In the genomic region with DNA sequence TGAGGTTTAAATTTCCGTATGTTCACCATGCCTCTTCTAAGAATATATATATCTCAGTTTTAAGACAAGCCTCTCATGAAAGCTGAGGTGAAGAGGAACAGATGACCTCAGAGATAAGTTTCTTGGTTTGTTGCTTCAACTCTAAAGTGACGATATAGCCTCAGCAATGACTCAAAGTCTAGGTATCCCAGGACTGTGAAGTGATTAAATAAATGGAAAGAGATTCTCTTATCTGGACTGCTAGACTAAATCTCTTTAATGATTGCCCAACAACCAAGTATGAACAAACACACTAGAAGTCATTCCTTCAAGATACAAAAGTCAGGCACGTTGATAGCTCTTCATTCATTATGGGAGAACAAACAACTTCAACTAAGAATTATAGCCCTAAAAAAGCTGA, we compare ENCODE assay signal across 15 cellular contexts. TPM values are rescaled to one million over a fixed set of nuclear protein-coding genes. Genes with fewer than 3 reads are reported as not detected.
DNase-seq lines count a peak whose midpoint lies in the region; ATAC-seq and TF ChIP-seq lines count a peak whose summit lies in the region.
"Had no signal": no experiment of that assay in that cellular context is flagged by ENCODE, and none has a peak within 500 bp of the region (broad histone marks: within the 10 kb centered on the region; RNA-seq: fewer than 3 reads in every experiment).

No MANE protein-coding gene starts in this region.

- H3K27me3 ChIP-seq in IMR-90 (ENCODE audit: control insufficient read depth, insufficient read depth, low read length) (no peaks in the 10 kb centered on the region), mesenchymal stem cell (ENCODE audit: control insufficient read depth in 1 of 2, insufficient read depth in 1 of 2, low read length in 2 of 2) (no peaks in the 10 kb centered on the region)
- H3K27me3 ChIP-seq: thyroid gland had no signal

- H4K91ac ChIP-seq in IMR-90 (ENCODE audit: insufficient read depth, low read depth, low read length): peak overlapping the region; percentile 9; the same call in 1 of the 2 replicates
- H4K91ac ChIP-seq in mesenchymal stem cell (ENCODE audit: low read length): no peak overlapping the region

- no peak overlapping the region for H2AFZ ChIP-seq in IMR-90 (replicated peaks; ENCODE audit: low read length, poor library complexity)
- no peak overlapping the region for H2AFZ ChIP-seq in mesenchymal stem cell (ENCODE audit: low read depth, low read length)

- no peaks in the 10 kb centered on the region; the same call in 1 of the 2 replicates for H4K20me1 ChIP-seq in IMR-90 (ENCODE audit: insufficient read depth, low read length)

- peak overlapping the region; percentile 76 for H2BK5ac ChIP-seq in IMR-90 (ENCODE audit: low read depth, low read length, poor library complexity, severe bottlenecking)
- H2BK5ac ChIP-seq in mesenchymal stem cell (ENCODE audit: low read depth, low read length, poor library complexity, severe bottlenecking): no peak overlapping the region

- H3K9me1 ChIP-seq in IMR-90 (ENCODE audit: insufficient read depth, low read length): 0 out of 2 replicates have a peak, but pooled peaks cover 3% of the 10 kb centered on the region

- H3K9me3 Mint-ChIP-seq in chondrocyte (ENCODE audit: low read depth): peaks cover 2% of the 10 kb centered on the region
- H3K9me3 Mint-ChIP-seq: activated CD4-positive, alpha-beta T cell treated with anti-CD3 and anti-CD28 coated beads, Interleukin-2, amount 10 ng/mL, durations not matched to agents 24 days and 14 days; activated naive CD8-positive, alpha-beta T cell treated with anti-CD3 and anti-CD28 coated beads, Interleukin-2, amount 10 ng/mL, durations not matched to agents 7 days and 5 days; activated T-cell treated with anti-CD3 and anti-CD28 coated beads, Interleukin-2, amount 50 U/mL, for 24 hours had no signal

- no peak overlapping the region for H2BK20ac ChIP-seq in IMR-90 (ENCODE audit: low read depth, low read length)

- H3K4me1 Mint-ChIP-seq in chondrocyte (ENCODE audit: low read depth): peaks cover 17% of the 10 kb centered on the region
- H3K4me1 Mint-ChIP-seq: activated CD4-positive, alpha-beta T cell treated with anti-CD3 and anti-CD28 coated beads, Interleukin-2, amount 10 ng/mL, durations not matched to agents 24 days and 14 days; activated naive CD8-positive, alpha-beta T cell treated with anti-CD3 and anti-CD28 coated beads, Interleukin-2, amount 10 ng/mL, durations not matched to agents 7 days and 5 days had no signal

- H2BK12ac ChIP-seq in mesenchymal stem cell (ENCODE audit: low read length in 2 of 2): no peak overlapping the region

- no peak overlapping the region for H3K4me3 Mint-ChIP-seq in chondrocyte (ENCODE audit: unreplicated experiment)
- H3K4me3 Mint-ChIP-seq: activated CD4-positive, alpha-beta T cell treated with anti-CD3 and anti-CD28 coated beads, Interleukin-2, amount 10 ng/mL, durations not matched to agents 24 days and 14 days; activated naive CD8-positive, alpha-beta T cell treated with anti-CD3 and anti-CD28 coated beads, Interleukin-2, amount 10 ng/mL, durations not matched to agents 7 days and 5 days; activated T-cell treated with anti-CD3 and anti-CD28 coated beads, Interleukin-2, amount 50 U/mL, for 24 hours had no signal

- DNase-seq in AG04449 (ENCODE audit: low read depth, low spot score): peak; percentile 81
- peak; percentile 94 for DNase-seq in IMR-90
- no peak for DNase-seq in chondrocyte (ENCODE audit: low spot score)
- DNase-seq in mesenchymal stem cell: peak; percentile 76
- no peak for DNase-seq in activated CD4-positive, CD25-positive, alpha-beta regulatory T cell treated with anti-CD3 and anti-CD28 coated beads, Interleukin-2, amount 50 U/mL, for 72 hours
- no peak for DNase-seq in RKO (ENCODE audit: low spot score)
- DNase-seq: activated CD4-positive, alpha-beta T cell treated with anti-CD3 and anti-CD28 coated beads, Interleukin-2, amount 10 ng/mL, durations not matched to agents 24 days and 14 days; activated naive CD8-positive, alpha-beta T cell treated with anti-CD3 and anti-CD28 coated beads, Interleukin-2, amount 10 ng/mL, durations not matched to agents 7 days and 5 days; activated T-cell treated with anti-CD3 and anti-CD28 coated beads, Interleukin-2, amount 50 U/mL, for 24 hours; cerebellar nuclear complex; NCI-H1092 treated with DMSO at 0.1 percent for 48 hours; stimulated activated CD4-positive, alpha-beta T cell treated with anti-CD3 and anti-CD28 coated beads, Interleukin-4, amount 100 ng/mL, for 4 hours; thyroid gland had no signal

- in situ Hi-C loops in IMR-90 (cut with MboI; ENCODE audit: low sequenced_read_pairs): no loop called here

- 0% methylated on average over 1 of the region's 3 CpGs; no CpG with 5 or more reads in 1 of the 2 experiments for WGBS in IMR-90 (ENCODE audit: extremely low coverage in 2 of 2, insufficient read length in 1 of 2), 2 experiments
- WGBS in mesenchymal stem cell: 0% methylated on average over 1 of the region's 3 CpGs

- H3K9ac ChIP-seq in IMR-90 (ENCODE audit: low read depth, low read length) (no peak overlapping the region), mesenchymal stem cell (ENCODE audit: low read length) (no peak overlapping the region)

- TF ChIP-seq POLR2A in IMR-90 (IDR thresholded peaks at IDR 0.05; ENCODE audit: low read depth, low read length): no peak

- H2AK5ac ChIP-seq in IMR-90 (ENCODE audit: low read depth, low read length): no peak overlapping the region
- no peak overlapping the region for H2AK5ac ChIP-seq in mesenchymal stem cell (ENCODE audit: low read length, severe bottlenecking)

- dilution Hi-C loops in IMR-90 (cut with HindIII; ENCODE audit: low sequenced_read_pairs, unreplicated experiment): no loop called here

- H4K8ac ChIP-seq in IMR-90 (ENCODE audit: low read depth in 2 of 2, low read length in 2 of 2): no peak overlapping the region
- H4K8ac ChIP-seq in mesenchymal stem cell (ENCODE audit: low read length): no peak overlapping the region

- H3K36me3 ChIP-seq in IMR-90 (ENCODE audit: control insufficient read depth, insufficient read depth, low read length) (no peaks in the 10 kb centered on the region; the same call in 1 of the 2 replicates), mesenchymal stem cell (ENCODE audit: control insufficient read depth in 1 of 2, insufficient read depth in 2 of 2, low read depth in 1 of 2, low read length in 2 of 2) (peaks cover 0 to 2% of the 10 kb centered on the region in 2 experiments)
- H3K36me3 ChIP-seq: thyroid gland had no signal

- peak; percentile 91 for ATAC-seq in IMR-90 (ENCODE audit: low read depth)
- no peak for ATAC-seq in GM21528 (IDR thresholded peaks at IDR 0.05; ENCODE audit: low FRiP score, unreplicated experiment)
- ATAC-seq in HG03196 (IDR thresholded peaks at IDR 0.05; ENCODE audit: unreplicated experiment): no peak

- H3K4me3 ChIP-seq in AG04449 (ENCODE audit: low read depth, low read length): no peak overlapping the region
- no peak overlapping the region for H3K4me3 ChIP-seq in IMR-90 (ENCODE audit: insufficient read depth, low read depth, low read length)
- no peak overlapping the region for H3K4me3 ChIP-seq in mesenchymal stem cell (ENCODE audit: insufficient read depth in 1 of 2, low read depth in 1 of 2, low read length in 2 of 2)
- H3K4me3 ChIP-seq: thyroid gland had no signal

- H2BK15ac ChIP-seq in IMR-90 (ENCODE audit: low read depth, low read length): no peak overlapping the region
- H2BK15ac ChIP-seq in mesenchymal stem cell (ENCODE audit: low read depth, poor library complexity, severe bottlenecking): no peak overlapping the region

- CTCF ChIA-PET in AG04449 (lab: Yijun Ruan, JAX): interaction anchor here (1.3 to 1.8 kb wide), 4 partner anchors 9 to 32 kb away, joined by 3 to 5 read pairs (median 4); a partner anchor contains a TSS
- CTCF ChIA-PET in IMR-90 (lab: Yijun Ruan, JAX): interaction anchor here (0.6 to 1.0 kb wide), 3 partner anchors 22 to 386 kb away, joined by 3 to 6 read pairs (median 4); no protein-coding TSS in a partner anchor

- POLR2A ChIA-PET in AG04449 (lab: Yijun Ruan, JAX) (no interaction called here), IMR-90 (lab: Charles Lee; ENCODE audit: unreplicated experiment) (no interaction called here)

- intact Hi-C loops in IMR-90 (cut with micrococcal nuclease): no loop called here

- H3K23ac ChIP-seq in IMR-90 (ENCODE audit: low read depth, low read length): no peak overlapping the region
- no peak overlapping the region for H3K23ac ChIP-seq in mesenchymal stem cell (ENCODE audit: low read length in 2 of 2)

- H3K4me1 ChIP-seq in IMR-90 (ENCODE audit: control insufficient read depth, insufficient read depth, low read length) (peaks cover 7% of the 10 kb centered on the region), mesenchymal stem cell (ENCODE audit: control insufficient read depth, insufficient read depth, low read depth, low read length) (no peaks in the 10 kb centered on the region)

- no peak overlapping the region for H3K18ac ChIP-seq in IMR-90 (ENCODE audit: low read depth, low read length)
- H3K18ac ChIP-seq in mesenchymal stem cell (ENCODE audit: low read depth in 1 of 2, low read length in 2 of 2): no peak overlapping the region

- H3K79me1 ChIP-seq in IMR-90 (ENCODE audit: low read depth in 1 of 2, low read length in 2 of 2) (no peaks in the 10 kb centered on the region; a peak in 1 of 4 replicates), mesenchymal stem cell (replicated peaks; ENCODE audit: low read length, poor library complexity, severe bottlenecking) (peaks cover 17% of the 10 kb centered on the region)

- H3K56ac ChIP-seq in IMR-90 (ENCODE audit: extremely low read depth, insufficient read depth, low read length): no peak overlapping the region

- H3K36me3 Mint-ChIP-seq in chondrocyte (ENCODE audit: low read depth): peaks cover 2% of the 10 kb centered on the region
- H3K36me3 Mint-ChIP-seq: activated naive CD8-positive, alpha-beta T cell treated with anti-CD3 and anti-CD28 coated beads, Interleukin-2, amount 10 ng/mL, durations not matched to agents 7 days and 5 days had no signal

- peak overlapping the region; percentile 29 for H3K27ac Mint-ChIP-seq in chondrocyte (ENCODE audit: unreplicated experiment)
- H3K27ac Mint-ChIP-seq: activated CD4-positive, alpha-beta T cell treated with anti-CD3 and anti-CD28 coated beads, Interleukin-2, amount 10 ng/mL, durations not matched to agents 24 days and 14 days; activated naive CD8-positive, alpha-beta T cell treated with anti-CD3 and anti-CD28 coated beads, Interleukin-2, amount 10 ng/mL, durations not matched to agents 7 days and 5 days; activated T-cell treated with anti-CD3 and anti-CD28 coated beads, Interleukin-2, amount 50 U/mL, for 24 hours had no signal

- no peak overlapping the region for H3K14ac ChIP-seq in IMR-90 (replicated peaks; ENCODE audit: low read depth, low read length)
- H3K14ac ChIP-seq in mesenchymal stem cell (ENCODE audit: low read length in 2 of 2): no peak overlapping the region

- H2AK9ac ChIP-seq in IMR-90 (replicated peaks; ENCODE audit: low read depth, low read length, poor library complexity): no peak overlapping the region

- H3K27ac ChIP-seq in IMR-90 (ENCODE audit: insufficient read depth, low read length): no peak overlapping the region
- H3K27ac ChIP-seq in mesenchymal stem cell (ENCODE audit: low read length, poor library complexity, severe bottlenecking): peak overlapping the region; percentile 59
- H3K27ac ChIP-seq: thyroid gland had no signal

- no peak for TF ChIP-seq RAD21 in IMR-90 (IDR thresholded peaks at IDR 0.05; ENCODE audit: low read length)

- no peaks in the 10 kb centered on the region for H3K27me3 Mint-ChIP-seq in chondrocyte (ENCODE audit: low read depth)
- H3K27me3 Mint-ChIP-seq: activated CD4-positive, alpha-beta T cell treated with anti-CD3 and anti-CD28 coated beads, Interleukin-2, amount 10 ng/mL, durations not matched to agents 24 days and 14 days; activated naive CD8-positive, alpha-beta T cell treated with anti-CD3 and anti-CD28 coated beads, Interleukin-2, amount 10 ng/mL, durations not matched to agents 7 days and 5 days had no signal

- H3K4me2 ChIP-seq in IMR-90 (ENCODE audit: low read depth, low read length): peak overlapping the region; percentile 81; the same call in 1 of the 2 replicates
- no peak overlapping the region for H3K4me2 ChIP-seq in mesenchymal stem cell (ENCODE audit: low read length, poor library complexity, severe bottlenecking)

- no peak overlapping the region for H3K4ac ChIP-seq in IMR-90 (ENCODE audit: low read depth, low read length)
- H3K4ac ChIP-seq in mesenchymal stem cell (ENCODE audit: low read depth in 1 of 2, low read length in 2 of 2): no peak overlapping the region

- TF ChIP-seq CTCF in AG04449 (IDR thresholded peaks at IDR 0.05; ENCODE audit: insufficient read depth, low read length, missing control alignments) (no peak), IMR-90 (conservative IDR thresholded peaks at IDR 0.05; ENCODE audit: low read depth, low read length) (no peak), chondrocyte (IDR thresholded peaks at IDR 0.05) (no peak)

- no TSS peak for BruUV-seq in IMR-90 (replicated peaks; lab: Mats Ljungman, UMichigan)

- no peak overlapping the region for H4K5ac ChIP-seq in IMR-90 (ENCODE audit: low read depth, low read length)

- H2BK120ac ChIP-seq in IMR-90 (ENCODE audit: low read depth, low read length) (no peak overlapping the region), mesenchymal stem cell (ENCODE audit: low read depth, low read length) (no peak overlapping the region)

- H3K9me3 ChIP-seq in IMR-90 (ENCODE audit: control insufficient read depth, insufficient read depth, low read length) (no peaks in the 10 kb centered on the region), mesenchymal stem cell (ENCODE audit: control insufficient read depth, low read length) (no peaks in the 10 kb centered on the region)
- H3K9me3 ChIP-seq: thyroid gland had no signal

RNA-seq across cellular contexts. Expression of a gene that starts 15.3 kb away (rescaled TPM):
- total RNA-seq in IMR-90 (2012; rRNA removed): 62.2 and 77.1 TPM in 2 replicates
- 27.8 and 28.8 TPM in 2 replicates for polyA plus RNA-seq in IMR-90 (2012; rRNA removed)
- 10.1 and 18.8 TPM in 2 replicates for polyA plus RNA-seq in IMR-90 (2012; cell fraction: cytosol; rRNA removed)
- polyA plus RNA-seq in IMR-90 (2012; cell fraction: nucleus; rRNA removed; ENCODE audit: low replicate concordance): 9.6 and 30.1 TPM in 2 replicates
- 14.6 to 30.0 TPM (median 29.0 TPM) in 3 replicates for total RNA-seq in chondrocyte
- 11.3 TPM for polyA plus RNA-seq in mesenchymal stem cell (2013, experiment 1 of 2)
- 11.3 TPM for polyA plus RNA-seq in mesenchymal stem cell (2013, experiment 2 of 2)

Comparison
In these comparisons a context has a peak if more than half of its experiments do, and no peak if none do; other contexts are left out.
1. DNase-seq: peak in AG04449 (single experiment), IMR-90 (single experiment) and mesenchymal stem cell (single experiment); none in chondrocyte (single experiment), activated CD4-positive, CD25-positive, alpha-beta regulatory T cell treated with anti-CD3 and anti-CD28 coated beads, Interleukin-2, amount 50 U/mL, for 72 hours (single experiment) and RKO (single experiment).